Comparison of ENCODE assay signal across 15 cellular contexts in the genomic region with DNA sequence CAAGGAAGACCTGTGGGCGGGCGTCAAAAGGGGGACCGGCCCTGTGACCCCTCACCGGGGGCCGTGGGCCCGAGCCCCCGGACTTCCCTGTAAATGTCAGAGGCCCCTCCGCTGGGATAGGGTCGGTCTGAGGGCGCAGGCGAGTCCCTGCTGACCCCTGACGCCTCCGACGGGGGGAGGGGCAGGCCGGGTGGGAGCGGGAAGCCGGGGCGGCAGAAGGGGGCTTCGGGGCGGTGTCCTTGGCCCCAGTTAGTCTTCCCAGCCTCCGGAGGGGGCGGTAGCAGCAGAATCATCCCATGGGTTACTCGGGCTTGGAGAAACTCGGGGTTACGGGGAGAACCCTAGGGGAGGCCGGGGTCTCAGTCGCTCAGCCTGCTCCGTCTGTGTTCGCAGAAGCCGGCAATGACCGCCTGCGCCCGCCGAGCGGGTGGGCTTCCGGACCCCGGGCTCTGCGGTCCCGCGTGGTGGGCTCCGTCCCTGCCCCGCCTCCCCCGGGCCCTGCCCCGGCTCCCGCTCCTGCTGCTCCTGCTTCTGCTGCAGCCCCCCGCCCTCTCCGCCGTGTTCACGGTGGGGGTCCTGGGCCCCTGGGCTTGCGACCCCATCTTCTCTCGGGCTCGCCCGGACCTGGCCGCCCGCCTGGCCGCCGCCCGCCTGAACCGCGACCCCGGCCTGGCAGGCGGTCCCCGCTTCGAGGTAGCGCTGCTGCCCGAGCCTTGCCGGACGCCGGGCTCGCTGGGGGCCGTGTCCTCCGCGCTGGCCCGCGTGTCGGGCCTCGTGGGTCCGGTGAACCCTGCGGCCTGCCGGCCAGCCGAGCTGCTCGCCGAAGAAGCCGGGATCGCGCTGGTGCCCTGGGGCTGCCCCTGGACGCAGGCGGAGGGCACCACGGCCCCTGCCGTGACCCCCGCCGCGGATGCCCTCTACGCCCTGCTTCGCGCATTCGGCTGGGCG. TPM values are rescaled to one million over a fixed set of nuclear protein-coding genes. Genes with fewer than 3 reads are reported as not detected.
DNase-seq lines count a peak whose midpoint lies in the region; ATAC-seq, FAIRE-seq and TF ChIP-seq lines count a peak whose summit lies in the region.
"Had no signal": no experiment of that assay in that cellular context is flagged by ENCODE, and none has a peak within 500 bp of the region (broad histone marks: within the 10 kb centered on the region; RNA-seq: fewer than 3 reads in every experiment).

No MANE protein-coding gene starts in this region.

- ATAC-seq in GM23338 = peak; percentile 38
- peak; percentile 11 for ATAC-seq in sciatic nerve
- ATAC-seq in HG03039 (IDR thresholded peaks at IDR 0.05; ENCODE audit: unreplicated experiment) = no peak

- H3K27ac ChIP-seq in GM23338 (ENCODE audit: low read depth) (no peak overlapping the region), astrocyte (ENCODE audit: low read depth, low read length) (no peak overlapping the region)
- H3K27ac ChIP-seq: transverse colon had no signal

- H3K4me1 ChIP-seq in GM23338 (ENCODE audit: insufficient read depth) (peaks cover 7% of the 10 kb centered on the region; the same call in 1 of the 2 replicates), astrocyte (ENCODE audit: insufficient read depth, low read length) (peaks cover 11% of the 10 kb centered on the region)
- H3K4me1 ChIP-seq: Caco-2 had no signal

- H3K4me1 Mint-ChIP-seq in GM23338 = peaks cover 18% of the 10 kb centered on the region
- peaks cover 2% of the 10 kb centered on the region for H3K4me1 Mint-ChIP-seq in astrocyte (ENCODE audit: low read depth, unreplicated experiment)
- H3K4me1 Mint-ChIP-seq in activated T-helper 2 cell treated with anti-CD3 and anti-CD28 coated beads, Interferon-gamma antibody, Interleukin-2, Interleukin-4, amounts not matched to agents 10 μg/mL and 5 μg/mL and 100 μg/mL, durations not matched to agents 14 hours and 24 hours and 36 hours (ENCODE audit: low read depth) = peaks cover 6% of the 10 kb centered on the region

- DNase-seq in GM23338 (ENCODE audit: low spot score) (peak; percentile 68), astrocyte (ENCODE audit: low read depth) (no peak), sciatic nerve (ENCODE audit: low spot score) (peak; percentile 52), HuH-7 (ENCODE audit: low spot score) (no peak), NAMALWA (ENCODE audit: low spot score) (no peak)
- DNase-seq in activated T-helper 2 cell treated with anti-CD3 and anti-CD28 coated beads, Interferon-gamma antibody, Interleukin-2, Interleukin-4, amounts not matched to agents 10 μg/mL and 5 μg/mL and 100 μg/mL, durations not matched to agents 14 hours and 24 hours and 36 hours (ENCODE audit: low spot score) = no peak
- DNase-seq: activated CD4-positive, alpha-beta memory T cell treated with anti-CD3 and anti-CD28 coated beads, Interleukin-2, amount 10 ng/mL, durations not matched to agents 7 days and 5 days; Caco-2; effector CD8-positive, alpha-beta T cell; hippocampal formation; nephron progenitor cell had no signal

- H3K27me3 ChIP-seq in GM23338 (ENCODE audit: insufficient read depth) = peaks cover 71% of the 10 kb centered on the region
- H3K27me3 ChIP-seq in astrocyte (ENCODE audit: insufficient read depth, low read length) = peaks cover 43% of the 10 kb centered on the region

- no peaks in the 10 kb centered on the region for H3K9me2 ChIP-seq in GM23338 (ENCODE audit: insufficient read depth)

- H3K27me3 Mint-ChIP-seq in GM23338 (ENCODE audit: insufficient read depth, low read depth, poor library complexity) (peaks cover 33% of the 10 kb centered on the region), astrocyte (ENCODE audit: low read depth, unreplicated experiment) (peaks cover 48% of the 10 kb centered on the region)
- H3K27me3 Mint-ChIP-seq in activated T-helper 2 cell treated with anti-CD3 and anti-CD28 coated beads, Interferon-gamma antibody, Interleukin-2, Interleukin-4, amounts not matched to agents 10 μg/mL and 5 μg/mL and 100 μg/mL, durations not matched to agents 14 hours and 24 hours and 36 hours (ENCODE audit: low read depth) = peaks cover 48% of the 10 kb centered on the region

- no peak overlapping the region for H3K9ac ChIP-seq in astrocyte (ENCODE audit: low read length)

- H3K4me3 ChIP-seq in GM23338 = peak overlapping the region; percentile 57
- no peak overlapping the region for H3K4me3 ChIP-seq in astrocyte (ENCODE audit: insufficient read depth, low read depth, low read length)
- H3K4me3 ChIP-seq in iPS-18c (ENCODE audit: insufficient read depth, low read depth, low read length) = peak overlapping the region; percentile 38; the same call in 1 of the 2 replicates

- H3K36me3 Mint-ChIP-seq in GM23338 (ENCODE audit: low read depth) (no peaks in the 10 kb centered on the region; the same call in 2 of the 3 replicates), astrocyte (ENCODE audit: low read depth, unreplicated experiment) (no peaks in the 10 kb centered on the region)
- H3K36me3 Mint-ChIP-seq in activated T-helper 2 cell treated with anti-CD3 and anti-CD28 coated beads, Interferon-gamma antibody, Interleukin-2, Interleukin-4, amounts not matched to agents 10 μg/mL and 5 μg/mL and 100 μg/mL, durations not matched to agents 14 hours and 24 hours and 36 hours (ENCODE audit: low read depth) = no peaks in the 10 kb centered on the region

- H4K20me1 ChIP-seq in GM23338 (replicated peaks; ENCODE audit: insufficient read depth) (no peaks in the 10 kb centered on the region; the same call in 1 of the 2 replicates), astrocyte (ENCODE audit: insufficient read depth, low read length) (no peaks in the 10 kb centered on the region)

- FAIRE-seq in astrocyte (lab: Jason Lieb, UNC) = no peak

- H3K9me3 ChIP-seq in astrocyte (ENCODE audit: insufficient read depth, low read depth, low read length) = peaks cover 5% of the 10 kb centered on the region
- H3K9me3 ChIP-seq in iPS-18c (ENCODE audit: control insufficient read depth, insufficient read depth, low read length) = peaks cover 3% of the 10 kb centered on the region
- H3K9me3 ChIP-seq: Caco-2, transverse colon had no signal

- H3F3A ChIP-seq in GM23338 (replicated peaks; ENCODE audit: low read depth) = 0 out of 2 replicates have a peak, but pooled peaks cover 3% of the 10 kb centered on the region

- H3K27ac Mint-ChIP-seq in GM23338 = no peak overlapping the region
- no peak overlapping the region for H3K27ac Mint-ChIP-seq in astrocyte (ENCODE audit: unreplicated experiment)
- H3K27ac Mint-ChIP-seq in activated T-helper 2 cell treated with anti-CD3 and anti-CD28 coated beads, Interferon-gamma antibody, Interleukin-2, Interleukin-4, amounts not matched to agents 10 μg/mL and 5 μg/mL and 100 μg/mL, durations not matched to agents 14 hours and 24 hours and 36 hours = no peak overlapping the region
- H3K27ac Mint-ChIP-seq: activated CD4-positive, alpha-beta memory T cell treated with anti-CD3 and anti-CD28 coated beads, Interleukin-2, amount 10 ng/mL, durations not matched to agents 7 days and 5 days; nephron progenitor cell had no signal

- peak overlapping the region; percentile 96 for H2AFZ ChIP-seq in GM23338
- peak overlapping the region; percentile 63 for H2AFZ ChIP-seq in astrocyte (ENCODE audit: low read depth, low read length)

- H3K4me3 Mint-ChIP-seq in GM23338 (no peak overlapping the region; the same call in 1 of the 3 replicates), astrocyte (ENCODE audit: unreplicated experiment) (no peak overlapping the region)
- H3K4me3 Mint-ChIP-seq in activated T-helper 2 cell treated with anti-CD3 and anti-CD28 coated beads, Interferon-gamma antibody, Interleukin-2, Interleukin-4, amounts not matched to agents 10 μg/mL and 5 μg/mL and 100 μg/mL, durations not matched to agents 14 hours and 24 hours and 36 hours (ENCODE audit: low read depth) = no peak overlapping the region
- H3K4me3 Mint-ChIP-seq: activated CD4-positive, alpha-beta memory T cell treated with anti-CD3 and anti-CD28 coated beads, Interleukin-2, amount 10 ng/mL, durations not matched to agents 7 days and 5 days had no signal

- H3K9me3 Mint-ChIP-seq in GM23338 (peaks cover 3% of the 10 kb centered on the region; the same call in 1 of the 3 replicates), astrocyte (ENCODE audit: unreplicated experiment) (peaks cover 5% of the 10 kb centered on the region)
- no peaks in the 10 kb centered on the region for H3K9me3 Mint-ChIP-seq in activated T-helper 2 cell treated with anti-CD3 and anti-CD28 coated beads, Interferon-gamma antibody, Interleukin-2, Interleukin-4, amounts not matched to agents 10 μg/mL and 5 μg/mL and 100 μg/mL, durations not matched to agents 14 hours and 24 hours and 36 hours
- H3K9me3 Mint-ChIP-seq: activated CD4-positive, alpha-beta memory T cell treated with anti-CD3 and anti-CD28 coated beads, Interleukin-2, amount 10 ng/mL, durations not matched to agents 7 days and 5 days had no signal

- intact Hi-C loops in sciatic nerve (cut with DNase I) = no loop called here
- intact Hi-C loops in activated T-helper 2 cell treated with anti-CD3 and anti-CD28 coated beads, Interferon-gamma antibody, Interleukin-2, Interleukin-4, amounts not matched to agents 10 μg/mL and 5 μg/mL and 100 μg/mL, durations not matched to agents 14 hours and 24 hours and 36 hours (cut with micrococcal nuclease) = no loop called here

- H3K79me2 ChIP-seq in GM23338 (replicated peaks; ENCODE audit: insufficient read depth) (no peaks in the 10 kb centered on the region), astrocyte (ENCODE audit: insufficient read depth, low read length) (no peaks in the 10 kb centered on the region)

- peak overlapping the region; percentile 81 for H3K4me2 ChIP-seq in GM23338
- H3K4me2 ChIP-seq in astrocyte (ENCODE audit: low read length) = peak overlapping the region; percentile 46

- H3K36me3 ChIP-seq in GM23338 (ENCODE audit: insufficient read depth) (no peaks in the 10 kb centered on the region), astrocyte (ENCODE audit: insufficient read depth, low read length) (no peaks in the 10 kb centered on the region)
- H3K36me3 ChIP-seq: transverse colon had no signal

- TF ChIP-seq CTCF in GM23338 (conservative IDR thresholded peaks at IDR 0.05; ENCODE audit: low read depth in 2 of 2) (no peak; a peak in 1 of 4 replicates), astrocyte (IDR thresholded peaks at IDR 0.05; ENCODE audit: insufficient read depth, low read depth, low read length) (no peak)

RNA-seq across cellular contexts. Expression of gene GUCY2D, which starts 0.5 kb away (rescaled TPM):
- 0.07 TPM in 1 of 2 replicates, not detected in the other for total RNA-seq in GM23338 (2014; rRNA removed; shearing (Covaris generic))
- polyA plus RNA-seq in GM23338 (2016; fragmentation: Nextera tagmentation; extraction: Ambion mirVana) = 0.08 and 0.96 TPM in 2 replicates
- total RNA-seq in astrocyte (not detected in 2 replicates), sciatic nerve (not detected)
- not detected in 2 replicates for total RNA-seq in activated T-helper 2 cell treated with anti-CD3 and anti-CD28 coated beads, Interferon-gamma antibody, Interleukin-2, Interleukin-4, amounts not matched to agents 10 μg/mL and 5 μg/mL and 100 μg/mL, durations not matched to agents 14 hours and 24 hours and 36 hours
- total RNA-seq: activated CD4-positive, alpha-beta memory T cell treated with anti-CD3 and anti-CD28 coated beads, Interleukin-2, amount 10 ng/mL, durations not matched to agents 7 days and 5 days had no signal

RNA-seq across cellular contexts. Expression of gene ALOX15B, which starts 35.9 kb away (rescaled TPM):
- total RNA-seq in GM23338 (2014; rRNA removed; shearing (Covaris generic)) = 0.39 and 0.45 TPM in 2 replicates
- polyA plus RNA-seq in GM23338 (2016; fragmentation: Nextera tagmentation; extraction: Ambion mirVana) = 0.33 and 0.42 TPM in 2 replicates
- total RNA-seq in astrocyte (not detected in 2 replicates), sciatic nerve (not detected)
- total RNA-seq in activated T-helper 2 cell treated with anti-CD3 and anti-CD28 coated beads, Interferon-gamma antibody, Interleukin-2, Interleukin-4, amounts not matched to agents 10 μg/mL and 5 μg/mL and 100 μg/mL, durations not matched to agents 14 hours and 24 hours and 36 hours = not detected in 2 replicates
- total RNA-seq: activated CD4-positive, alpha-beta memory T cell treated with anti-CD3 and anti-CD28 coated beads, Interleukin-2, amount 10 ng/mL, durations not matched to agents 7 days and 5 days; Caco-2; NCI-H460 had no signal

Comparison
In these comparisons a context has a peak if more than half of its experiments do, and no peak if none do; other contexts are left out.
1. DNase-seq: peak in GM23338 (single experiment) and sciatic nerve (single experiment); none in astrocyte (single experiment), activated T-helper 2 cell treated with anti-CD3 and anti-CD28 coated beads, Interferon-gamma antibody, Interleukin-2, Interleukin-4, amounts not matched to agents 10 μg/mL and 5 μg/mL and 100 μg/mL, durations not matched to agents 14 hours and 24 hours and 36 hours (single experiment), HuH-7 (single experiment) and NAMALWA (single experiment).